Comparison of ENCODE assay signal across 14 cellular contexts in genomic region chr2:171279983-171280790, GRCh38.
"Had no signal": no experiment of that assay in that cellular context is flagged by ENCODE, and none has a peak within 500 bp of the region (broad histone marks: within the 10 kb centered on the region; RNA-seq: fewer than 3 reads in every experiment).

No MANE protein-coding gene starts in this region.

- DNase-seq: activated CD4-positive, alpha-beta T cell treated with anti-CD3 and anti-CD28 coated beads, Interleukin-2, amount 10 ng/mL, durations not matched to agents 24 days and 14 days; activated naive CD4-positive, alpha-beta T cell treated with anti-CD3 and anti-CD28 coated beads for 36 hours; colonic mucosa; effector CD8-positive, alpha-beta T cell; heart left ventricle; left lung; mucosa of descending colon; natural killer cell; stimulated activated CD4-positive, alpha-beta T cell treated with anti-CD3 and anti-CD28 coated beads, Interleukin-12 subunit alpha, Interleukin-12 subunit beta, amount 100 ng/mL, for 4 hours; stimulated activated CD4-positive, alpha-beta T cell treated with anti-CD3 and anti-CD28 coated beads, Interleukin-4, amount 100 ng/mL, for 1 hour; testis; upper lobe of right lung had no signal

- ATAC-seq: heart left ventricle, left lung, mucosa of descending colon, natural killer cell, upper lobe of right lung had no signal

- H3K4me1 ChIP-seq: colonic mucosa, heart left ventricle, left lung, testis, upper lobe of right lung had no signal

- FAIRE-seq: frontal cortex, keratinocyte had no signal

- H3K4me3 ChIP-seq: colonic mucosa, heart left ventricle, left lung, mucosa of descending colon, testis, upper lobe of right lung had no signal

- H3K9me3 ChIP-seq: colonic mucosa, left lung, mucosa of descending colon, testis, upper lobe of right lung had no signal

- H3K27ac ChIP-seq: colonic mucosa, heart left ventricle, left lung, testis, upper lobe of right lung had no signal

- H3K27me3 ChIP-seq: colonic mucosa, heart left ventricle, left lung, testis, upper lobe of right lung had no signal

- H3K36me3 ChIP-seq: colonic mucosa, heart left ventricle, left lung, upper lobe of right lung had no signal
